8 cellular contexts compared by ENCODE assay signal in genomic region chr10:43461950-43462349, GRCh38. TPM values are rescaled to one million over a fixed set of nuclear protein-coding genes. Genes with fewer than 3 reads are reported as not detected.
DNase-seq lines count a peak whose midpoint lies in the region; ATAC-seq, FAIRE-seq and TF ChIP-seq lines count a peak whose summit lies in the region.

No MANE protein-coding gene starts in this region.

- H3K4me3 ChIP-seq in upper lobe of left lung = no peak overlapping the region

- peaks cover 14% of the 10 kb centered on the region for H3K4me1 Mint-ChIP-seq in activated T-cell treated with anti-CD3 and anti-CD28 coated beads, Interleukin-2, amount 50 U/mL, for 4 hours (ENCODE audit: low read depth)
- H3K4me1 Mint-ChIP-seq in activated T-cell treated with anti-CD3 and anti-CD28 coated beads, Interleukin-2, amount 50 U/mL, for 24 hours (ENCODE audit: low read depth) = peaks cover 13% of the 10 kb centered on the region
- H3K4me1 Mint-ChIP-seq in dendritic cell treated with granulocyte-macrophage colony-stimulating factor and Interleukin-4, amounts not matched to agents 40 ng/mL and 50 ng/mL, for 4 days (ENCODE audit: low read depth) = peaks cover 4% of the 10 kb centered on the region

- peak; percentile 76 for FAIRE-seq in RCC 7860 (lab: Jason Lieb, UNC)

- intact Hi-C loops in dendritic cell treated with granulocyte-macrophage colony-stimulating factor and Interleukin-4, amounts not matched to agents 40 ng/mL and 50 ng/mL, for 4 days (cut with micrococcal nuclease) = loop anchor here (1.0 to 5.0 kb wide), 3 partner anchors 169 to 595 kb away; no protein-coding TSS in a partner anchor

- no peaks in the 10 kb centered on the region for H3K9me3 ChIP-seq in upper lobe of left lung

- no peak for DNase-seq in activated T-cell treated with anti-CD3 and anti-CD28 coated beads, Interleukin-2, amount 50 U/mL, for 4 hours
- DNase-seq in activated T-cell treated with anti-CD3 and anti-CD28 coated beads, Interleukin-2, amount 50 U/mL, for 24 hours = no peak
- DNase-seq in LoVo (ENCODE audit: low spot score) (peak; percentile 61), RCC 7860 (ENCODE audit: low spot score) (peak; percentile 70), medulla oblongata (ENCODE audit: extremely low spot score) (peak; percentile 94), upper lobe of left lung (no peak)

- TF ChIP-seq EP300 in upper lobe of left lung (IDR thresholded peaks at IDR 0.05) = no peak

- no peak overlapping the region for H3K27ac ChIP-seq in upper lobe of left lung

- no peaks in the 10 kb centered on the region for H3K27me3 Mint-ChIP-seq in activated T-cell treated with anti-CD3 and anti-CD28 coated beads, Interleukin-2, amount 50 U/mL, for 4 hours (ENCODE audit: low read depth)
- no peaks in the 10 kb centered on the region for H3K27me3 Mint-ChIP-seq in activated T-cell treated with anti-CD3 and anti-CD28 coated beads, Interleukin-2, amount 50 U/mL, for 24 hours
- H3K27me3 Mint-ChIP-seq in dendritic cell treated with granulocyte-macrophage colony-stimulating factor and Interleukin-4, amounts not matched to agents 40 ng/mL and 50 ng/mL, for 4 days = no peaks in the 10 kb centered on the region

- peak; percentile 43 to 68 (median 54) for TF ChIP-seq CTCF in upper lobe of left lung (IDR thresholded peaks at IDR 0.05)

- peak; percentile 82 for ATAC-seq in activated T-cell treated with anti-CD3 and anti-CD28 coated beads, Interleukin-2, amount 50 U/mL, for 4 hours
- ATAC-seq in GM21723 (IDR thresholded peaks at IDR 0.05; ENCODE audit: unreplicated experiment) (peak; percentile 81), upper lobe of left lung (ENCODE audit: low FRiP score in 2 of 2) (peak; percentile 49 to 87)

- 48 to 49% methylated on average over 5 of the region's 5 CpGs for WGBS in upper lobe of left lung, 2 donors

- no peak overlapping the region for H3K4me3 Mint-ChIP-seq in activated T-cell treated with anti-CD3 and anti-CD28 coated beads, Interleukin-2, amount 50 U/mL, for 4 hours
- H3K4me3 Mint-ChIP-seq in activated T-cell treated with anti-CD3 and anti-CD28 coated beads, Interleukin-2, amount 50 U/mL, for 24 hours = no peak overlapping the region
- peak overlapping the region; percentile 37 for H3K4me3 Mint-ChIP-seq in dendritic cell treated with granulocyte-macrophage colony-stimulating factor and Interleukin-4, amounts not matched to agents 40 ng/mL and 50 ng/mL, for 4 days

- no peaks in the 10 kb centered on the region for H3K27me3 ChIP-seq in upper lobe of left lung

- H3K36me3 Mint-ChIP-seq in activated T-cell treated with anti-CD3 and anti-CD28 coated beads, Interleukin-2, amount 50 U/mL, for 4 hours (ENCODE audit: insufficient read depth) = no peaks in the 10 kb centered on the region
- no peaks in the 10 kb centered on the region for H3K36me3 Mint-ChIP-seq in activated T-cell treated with anti-CD3 and anti-CD28 coated beads, Interleukin-2, amount 50 U/mL, for 24 hours (ENCODE audit: low read depth)
- no peaks in the 10 kb centered on the region for H3K36me3 Mint-ChIP-seq in dendritic cell treated with granulocyte-macrophage colony-stimulating factor and Interleukin-4, amounts not matched to agents 40 ng/mL and 50 ng/mL, for 4 days (ENCODE audit: low read depth)

- peaks cover 0 to 4% (median 0%) of the 10 kb centered on the region in 4 donors for H3K4me1 ChIP-seq in upper lobe of left lung

- no peaks in the 10 kb centered on the region for H3K9me3 Mint-ChIP-seq in activated T-cell treated with anti-CD3 and anti-CD28 coated beads, Interleukin-2, amount 50 U/mL, for 4 hours
- no peaks in the 10 kb centered on the region for H3K9me3 Mint-ChIP-seq in activated T-cell treated with anti-CD3 and anti-CD28 coated beads, Interleukin-2, amount 50 U/mL, for 24 hours
- no peaks in the 10 kb centered on the region for H3K9me3 Mint-ChIP-seq in dendritic cell treated with granulocyte-macrophage colony-stimulating factor and Interleukin-4, amounts not matched to agents 40 ng/mL and 50 ng/mL, for 4 days

- no peak for TF ChIP-seq POLR2A in upper lobe of left lung (IDR thresholded peaks at IDR 0.05)

- no peaks in the 10 kb centered on the region for H3K36me3 ChIP-seq in upper lobe of left lung

- no peak overlapping the region for H3K27ac Mint-ChIP-seq in activated T-cell treated with anti-CD3 and anti-CD28 coated beads, Interleukin-2, amount 50 U/mL, for 24 hours
- H3K27ac Mint-ChIP-seq in dendritic cell treated with granulocyte-macrophage colony-stimulating factor and Interleukin-4, amounts not matched to agents 40 ng/mL and 50 ng/mL, for 4 days = no peak overlapping the region

RNA-seq across cellular contexts. Expression of gene ZNF487, which starts 25.0 kb away (rescaled TPM):
- 1 to 10 TPM; 1.3 to 3.8 (median 1.6) TPM for total RNA-seq in activated T-cell treated with anti-CD3 and anti-CD28 coated beads, Interleukin-2, amount 50 U/mL, for 4 hours
- total RNA-seq in upper lobe of left lung = 10 to 100 TPM in 3 of 6 donors, 1 to 10 TPM in 3; 4.5 to 25.0 (median 11.0) TPM

RNA-seq across cellular contexts. Expression of gene HNRNPF, which starts 53.0 kb away (rescaled TPM):
- total RNA-seq in activated T-cell treated with anti-CD3 and anti-CD28 coated beads, Interleukin-2, amount 50 U/mL, for 4 hours = 100 to 1,000 TPM; 531 to 572 (median 556) TPM
- 100 to 1,000 TPM in 5 of 6 donors, 10 to 100 TPM in 1; 80.7 to 225 (median 177) TPM for total RNA-seq in upper lobe of left lung

Comparison
In these comparisons a context has a peak if more than half of its experiments do, and no peak if none do; other contexts are left out.
1. DNase-seq: peak in LoVo (single experiment), RCC 7860 (single experiment) and medulla oblongata (single experiment); none in activated T-cell treated with anti-CD3 and anti-CD28 coated beads, Interleukin-2, amount 50 U/mL, for 4 hours (single experiment), activated T-cell treated with anti-CD3 and anti-CD28 coated beads, Interleukin-2, amount 50 U/mL, for 24 hours (single experiment) and upper lobe of left lung (0 of 2).
2. Peak in every context shown above with its lines, with median percentiles within 50 percentile points of each other: ATAC-seq.